In genomic region chr3:100975714-100976113, GRCh38 we compare ENCODE assay signal across 33 cellular contexts. TPM values are rescaled to one million over a fixed set of nuclear protein-coding genes. Genes with fewer than 3 reads are reported as not detected.
"Had no signal": no experiment of that assay in that cellular context is flagged by ENCODE, and none has a peak within 500 bp of the region (broad histone marks: within the 10 kb centered on the region; RNA-seq: fewer than 3 reads in every experiment).

No MANE protein-coding gene starts in this region.

- ATAC-seq: activated CD8-positive, alpha-beta T cell treated with anti-CD3 and anti-CD28 coated beads for 36 hours; activated naive CD4-positive, alpha-beta T cell treated with anti-CD3 and anti-CD28 coated beads, Interleukin-2, amount 50 U/mL, for 72 hours; body of pancreas; K562; PC-3 had no signal

- H3K4me3 ChIP-seq: adrenal gland, body of pancreas, breast epithelium, K562, Peyer's patch had no signal

- H3K9me3 ChIP-seq: adrenal gland, body of pancreas, breast epithelium, Peyer's patch had no signal

- H3K27ac ChIP-seq: adrenal gland, body of pancreas, breast epithelium, Peyer's patch, WERI-Rb-1 had no signal

- DNase-seq: activated CD4-positive, alpha-beta T cell treated with anti-CD3 and anti-CD28 coated beads, Interleukin-2, amount 10 ng/mL, durations not matched to agents 24 days and 14 days; activated CD4-positive, alpha-beta T cell treated with anti-CD3 and anti-CD28 coated beads, Interleukin-2, amount 50 U/mL, for 4 hours; activated CD8-positive, alpha-beta T cell treated with anti-CD3 and anti-CD28 coated beads for 36 hours; activated gamma-delta T cell; activated naive CD4-positive, alpha-beta T cell treated with anti-CD3 and anti-CD28 coated beads for 36 hours; activated T-cell treated with anti-CD3 and anti-CD28 coated beads, Interleukin-2, amount 50 U/mL, for 1 hour; adrenal gland; body of pancreas; caudate nucleus; IMR-90; Karpas-422; MM.1S; MV-4-11; NCI-H1092; NCI-H1436 treated with DMSO at 0.1 percent for 48 hours; NCI-H1694 treated with DMSO at 0.1 percent for 48 hours; NCI-H2029; NCI-H345; NCI-H524 treated with DMSO at 0.1 percent for 48 hours; NCI-H748 treated with DMSO at 0.1 percent for 48 hours; NK-92 treated with Interleukin-12 subunit alpha and Interleukin-12 subunit beta, amount 100 ng/mL, for 24 hours; PC-3; Peyer's patch; RPMI8226; SW 1271; T1000; WERI-Rb-1 had no signal

- H3K4me1 ChIP-seq: body of pancreas, breast epithelium, Peyer's patch had no signal

- H3K27me3 ChIP-seq: adrenal gland, body of pancreas, breast epithelium, Peyer's patch had no signal

- H3K36me3 ChIP-seq: adrenal gland, breast epithelium, Peyer's patch, WERI-Rb-1 had no signal

RNA-seq across cellular contexts. Expression of gene ABI3BP, which starts 17.5 kb away (rescaled TPM):
- total RNA-seq: activated CD4-positive, alpha-beta T cell treated with anti-CD3 and anti-CD28 coated beads, Interleukin-2, amount 10 ng/mL, durations not matched to agents 24 days and 14 days; activated CD8-positive, alpha-beta T cell treated with anti-CD3 and anti-CD28 coated beads for 36 hours; activated naive CD4-positive, alpha-beta T cell treated with anti-CD3 and anti-CD28 coated beads for 36 hours; activated T-helper 2 cell treated with anti-CD3 and anti-CD28 coated beads, Interferon-gamma antibody, Interleukin-2, Interleukin-4, amounts not matched to agents 10 μg/mL and 5 μg/mL and 100 μg/mL, durations not matched to agents 14 hours and 24 hours and 36 hours; T-helper 1 cell treated with Interleukin-12 subunit alpha and Interleukin-12 subunit beta and Interleukin-4 antibody, amounts not matched to agents 30 ng/mL and 1 ng/mL, for 36 hours; T-helper 2 cell treated with Interferon-gamma antibody and Interleukin-4, amounts not matched to agents 100 ng/mL and 5 ng/mL, for 36 hours had no signal
